Comparison of ENCODE assay signal across 19 cellular contexts in genomic region chr11:76124905-76125566, GRCh38.
A peak's percentile ranks its signal among the peaks of the same experiment; 100 is the strongest.
DNase-seq lines count a peak whose midpoint lies in the region; ATAC-seq and TF ChIP-seq lines count a peak whose summit lies in the region.
"Had no signal": no experiment of that assay in that cellular context is flagged by ENCODE, and none has a peak within 500 bp of the region (broad histone marks: within the 10 kb centered on the region; RNA-seq: fewer than 3 reads in every experiment).

No MANE protein-coding gene starts in this region.

- H3K4me3 ChIP-seq in OCI-LY7 (ENCODE audit: low read depth, low read length, poor library complexity, severe bottlenecking) (no peak overlapping the region), gastrocnemius medialis (no peak overlapping the region), BE2C (ENCODE audit: low read depth, low read length) (no peak overlapping the region)
- H3K4me3 ChIP-seq: skin epidermis had no signal

- TF ChIP-seq CTCF in OCI-LY7 (conservative IDR thresholded peaks at IDR 0.05; ENCODE audit: low read length) (no peak), gastrocnemius medialis (IDR thresholded peaks at IDR 0.05 in 4 of 5, conservative IDR thresholded peaks at IDR 0.05 in 1 of 5) (no peak), BE2C (IDR thresholded peaks at IDR 0.05; ENCODE audit: low read depth, low read length) (no peak)

- H2AFZ ChIP-seq in OCI-LY7 (ENCODE audit: low read length) = no peak overlapping the region

- POLR2A ChIA-PET in OCI-LY7 (lab: Charles Lee) = interaction anchor here (0.9 to 1.3 kb wide), 3 partner anchors 15 to 204 kb away, joined by 3 to 4 read pairs (median 4); no protein-coding TSS in a partner anchor

- DNase-seq in NOMO-1 treated with DMSO at 0.1 percent for 48 hours (lab: John Stamatoyannopoulos, UW; ENCODE audit: unreplicated experiment) (peak; percentile 55), NOMO-1 treated with dmso at 0.1 percent for 144 hours (lab: John Stamatoyannopoulos, UW; ENCODE audit: unreplicated experiment) (no peak), OCI-LY7 (ENCODE audit: low spot score) (peak; percentile 55), gastrocnemius medialis (no peak), BE2C (no peak), posterior vena cava (ENCODE audit: low spot score) (no peak), NCI-H1694 (lab: John Stamatoyannopoulos, UW) (no peak)
- DNase-seq: activated naive CD4-positive, alpha-beta T cell treated with anti-CD3 and anti-CD28 coated beads for 36 hours; COR-L47; endodermal cell; GDM1; NCI-H1105 treated with DMSO at 0.1 percent for 48 hours; NCI-H446; nucleus accumbens; PC-3; stimulated activated naive CD4-positive, alpha-beta T cell treated with Interleukin-2 at 50 U/mL for 16 hours had no signal

- no TSS peak for BruUV-seq in OCI-LY7 (replicated peaks; lab: Mats Ljungman, UMichigan)

- H3K4me1 ChIP-seq in OCI-LY7 (ENCODE audit: insufficient read depth, low read length, poor library complexity, severe bottlenecking) (peaks cover 15% of the 10 kb centered on the region), gastrocnemius medialis (peaks cover 18 to 31% of the 10 kb centered on the region in 2 donors), BE2C (peaks cover 7% of the 10 kb centered on the region)

- H4K20me1 ChIP-seq in OCI-LY7 (ENCODE audit: insufficient read depth, low read length) = no peaks in the 10 kb centered on the region

- TF ChIP-seq POLR2A in gastrocnemius medialis (IDR thresholded peaks at IDR 0.05) = no peak

- no peaks in the 10 kb centered on the region for H3K9me2 ChIP-seq in OCI-LY7 (ENCODE audit: insufficient read depth, low read length)

- H3K27ac ChIP-seq in OCI-LY7 (ENCODE audit: low read depth, low read length, poor library complexity, severe bottlenecking) (peak overlapping the region; percentile 3), gastrocnemius medialis (peak overlapping the region; percentile 5 to 22 (median 8))
- H3K27ac ChIP-seq: skin epidermis had no signal

- H3K4me2 ChIP-seq in OCI-LY7 (ENCODE audit: low read length) = peak overlapping the region; percentile 33

- H3K9me3 ChIP-seq in OCI-LY7 (ENCODE audit: low read length) = no peaks in the 10 kb centered on the region
- no peaks in the 10 kb centered on the region for H3K9me3 ChIP-seq in gastrocnemius medialis
- H3K9me3 ChIP-seq in BE2C = no peaks in the 10 kb centered on the region

- CTCF ChIA-PET in OCI-LY7 (lab: Charles Lee; ENCODE audit: unreplicated experiment) = no interaction called here

- ATAC-seq in HG02678 (IDR thresholded peaks at IDR 0.05; ENCODE audit: unreplicated experiment) (peak; percentile 51), gastrocnemius medialis (no peak)
- ATAC-seq: PC-3, WTC11 had no signal

- H3K36me3 ChIP-seq in OCI-LY7 (ENCODE audit: insufficient read depth, low read length) (peaks cover 20% of the 10 kb centered on the region), gastrocnemius medialis (no peaks in the 10 kb centered on the region), BE2C (no peaks in the 10 kb centered on the region)

- in situ Hi-C loops in gastrocnemius medialis (cut with MboI; ENCODE audit: low sequenced_read_pairs in 4 of 4) = no loop called here

- H3K79me2 ChIP-seq in OCI-LY7 (ENCODE audit: insufficient read depth, low read depth, low read length) = no peaks in the 10 kb centered on the region

- intact Hi-C loops in OCI-LY7 (cut with micrococcal nuclease; ENCODE audit: unreplicated experiment) (no loop called here), gastrocnemius medialis (cut with DNase I; ENCODE audit: low total_unique reads) (no loop called here), posterior vena cava (cut with DNase I) (no loop called here)

- H3K27me3 ChIP-seq in gastrocnemius medialis (no peaks in the 10 kb centered on the region), BE2C (no peaks in the 10 kb centered on the region)

Comparison
In these comparisons a context has a peak if more than half of its experiments do, and no peak if none do; other contexts are left out.
1. DNase-seq: peak in NOMO-1 treated with DMSO at 0.1 percent for 48 hours (single experiment) and OCI-LY7 (single experiment); none in NOMO-1 treated with dmso at 0.1 percent for 144 hours (single experiment), gastrocnemius medialis (0 of 2), BE2C (single experiment), posterior vena cava (single experiment) and NCI-H1694 (single experiment).